Comparison of ENCODE assay signal across 25 cellular contexts in the genomic region with DNA sequence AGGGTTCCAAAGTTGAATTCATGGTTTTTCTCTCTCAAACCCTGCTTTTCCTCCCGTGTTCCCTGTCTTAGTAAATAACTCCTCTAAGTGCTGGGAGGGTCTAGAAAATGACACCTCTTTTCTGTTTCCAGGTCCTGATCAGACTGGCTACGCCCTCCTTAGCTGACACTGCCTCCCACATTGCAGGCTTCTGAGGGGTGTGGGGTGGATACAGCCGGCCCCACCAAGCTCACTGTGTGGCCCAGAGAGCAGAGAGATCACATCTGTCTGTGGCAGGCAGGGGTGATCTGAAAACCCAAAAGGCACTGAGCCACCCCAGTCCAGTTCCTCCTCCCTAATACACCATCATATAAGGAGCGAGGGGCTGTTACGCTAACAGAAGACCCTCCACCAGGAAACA.
"Had no signal": no experiment of that assay in that cellular context is flagged by ENCODE, and none has a peak within 500 bp of the region (broad histone marks: within the 10 kb centered on the region; RNA-seq: fewer than 3 reads in every experiment).

No MANE protein-coding gene starts in this region.

- H3K9me3 ChIP-seq: esophagus squamous epithelium, left ventricle myocardium inferior, lower lobe of right lung, pancreas, prostate gland, sigmoid colon, transverse colon had no signal

- H3K27me3 ChIP-seq: esophagus squamous epithelium, pancreas, sigmoid colon, transverse colon had no signal

- H3K4me3 Mint-ChIP-seq: effector memory CD8-positive, alpha-beta T cell; immature natural killer cell; naive B cell; natural killer cell treated with Interleukin-12 subunit alpha and Interleukin-12 subunit beta and Interleukin-15 and Interleukin-18, amount 100 ng/mL, for 72 hours; stimulated activated effector memory CD8-positive, alpha-beta T cell treated with anti-CD3 and anti-CD28 coated beads, Interleukin-12 subunit alpha, Interleukin-12 subunit beta, amount 100 ng/mL, for 72 hours had no signal

- H3K4me1 ChIP-seq: lower lobe of right lung, sigmoid colon had no signal

- H3K27ac Mint-ChIP-seq: effector memory CD8-positive, alpha-beta T cell; immature natural killer cell; natural killer cell treated with Interleukin-12 subunit alpha and Interleukin-12 subunit beta and Interleukin-15 and Interleukin-18, amount 100 ng/mL, for 72 hours; stimulated activated effector memory CD8-positive, alpha-beta T cell treated with anti-CD3 and anti-CD28 coated beads, Interleukin-12 subunit alpha, Interleukin-12 subunit beta, amount 100 ng/mL, for 72 hours had no signal

- H3K27ac ChIP-seq: coronary artery, left ventricle myocardium inferior, lower lobe of right lung, pancreas, prostate gland, sigmoid colon had no signal

- H3K36me3 ChIP-seq: esophagus squamous epithelium, left ventricle myocardium inferior, lower lobe of right lung, pancreas, prostate gland, sigmoid colon, transverse colon had no signal

- H3K9me3 Mint-ChIP-seq: effector memory CD8-positive, alpha-beta T cell; immature natural killer cell; natural killer cell treated with Interleukin-12 subunit alpha and Interleukin-12 subunit beta and Interleukin-15 and Interleukin-18, amount 100 ng/mL, for 72 hours; stimulated activated effector memory CD8-positive, alpha-beta T cell treated with anti-CD3 and anti-CD28 coated beads, Interleukin-12 subunit alpha, Interleukin-12 subunit beta, amount 100 ng/mL, for 72 hours had no signal

- FAIRE-seq: endometrium, frontal cortex, pancreas had no signal

- H3K4me3 ChIP-seq: coronary artery, esophagus squamous epithelium, left ventricle myocardium inferior, lower lobe of right lung, pancreas, prostate gland, sigmoid colon, transverse colon had no signal

- ATAC-seq: effector memory CD8-positive, alpha-beta T cell; left colon; lower lobe of right lung; natural killer cell treated with Interleukin-12 subunit alpha and Interleukin-12 subunit beta and Interleukin-15 and Interleukin-18, amount 100 ng/mL, for 72 hours; pancreas; right cardiac atrium; stimulated activated effector memory CD8-positive, alpha-beta T cell treated with anti-CD3 and anti-CD28 coated beads, Interleukin-12 subunit alpha, Interleukin-12 subunit beta, amount 100 ng/mL, for 72 hours had no signal

- H3K36me3 Mint-ChIP-seq: immature natural killer cell; naive B cell; natural killer cell treated with Interleukin-12 subunit alpha and Interleukin-12 subunit beta and Interleukin-15 and Interleukin-18, amount 100 ng/mL, for 72 hours; stimulated activated effector memory CD8-positive, alpha-beta T cell treated with anti-CD3 and anti-CD28 coated beads, Interleukin-12 subunit alpha, Interleukin-12 subunit beta, amount 100 ng/mL, for 72 hours had no signal

- DNase-seq: effector memory CD8-positive, alpha-beta T cell; erythroblast; esophagus squamous epithelium; hypothalamus; immature natural killer cell; islet precursor cell; kidney glomerular epithelial cell; left colon; left ventricle myocardium inferior; lower lobe of right lung; naive B cell; occipital lobe; pancreas; right cardiac atrium; sigmoid colon; stimulated activated CD4-positive, alpha-beta T cell treated with anti-CD3 and anti-CD28 coated beads, Interleukin-2, amount 100 ng/mL, for 24 hours; stimulated activated CD4-positive, alpha-beta T cell treated with anti-CD3 and anti-CD28 coated beads, Interleukin-4, amount 100 ng/mL, for 24 hours; stimulated activated naive CD4-positive, alpha-beta T cell treated with Interleukin-2 at 50 U/mL for 16 hours; transverse colon had no signal

- H3K4me1 Mint-ChIP-seq: immature natural killer cell; stimulated activated effector memory CD8-positive, alpha-beta T cell treated with anti-CD3 and anti-CD28 coated beads, Interleukin-12 subunit alpha, Interleukin-12 subunit beta, amount 100 ng/mL, for 72 hours had no signal
